Comparison of ENCODE assay signal across 1 cellular context in the genomic region with DNA sequence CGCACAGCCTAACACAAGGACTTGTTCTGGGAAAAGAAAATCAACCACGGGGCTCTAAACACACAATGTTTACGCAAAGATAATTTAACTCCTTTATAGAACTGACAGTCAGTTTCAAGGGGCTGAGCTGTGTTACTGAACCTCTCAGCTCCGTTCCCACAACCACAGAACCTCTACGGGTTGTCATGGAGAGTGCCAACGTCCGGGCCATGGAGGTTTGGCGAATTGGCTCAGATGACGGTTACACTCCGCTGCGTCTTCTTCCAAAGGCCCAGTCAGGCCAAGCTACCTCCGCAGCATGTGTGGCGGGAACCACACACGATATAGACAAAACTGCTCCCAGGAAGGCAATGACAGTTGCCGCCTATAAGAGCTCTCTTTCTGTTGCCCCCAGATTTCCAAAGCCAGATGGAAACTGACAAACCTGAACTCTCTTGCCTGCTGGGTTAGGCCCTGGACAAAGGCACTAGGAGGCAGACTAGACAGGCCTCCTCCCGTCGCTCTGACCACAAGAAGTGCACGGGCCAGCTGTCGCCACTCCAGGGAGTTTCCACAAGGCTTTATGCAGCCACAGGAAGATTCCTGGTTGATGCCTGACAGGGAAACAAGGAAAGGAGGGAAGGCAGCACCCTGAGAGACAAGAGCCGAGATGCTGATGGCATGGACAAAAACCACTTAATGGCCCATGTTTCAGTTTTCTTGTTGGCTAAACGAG.
TF ChIP-seq lines count a peak whose summit lies in the region.

No MANE protein-coding gene starts in this region.

TF ChIP-seq in SK-N-SH, 30 proteins besides CTCF, POLR2A, EP300 and RAD21:
- TF ChIP-seq, protein P1, sequence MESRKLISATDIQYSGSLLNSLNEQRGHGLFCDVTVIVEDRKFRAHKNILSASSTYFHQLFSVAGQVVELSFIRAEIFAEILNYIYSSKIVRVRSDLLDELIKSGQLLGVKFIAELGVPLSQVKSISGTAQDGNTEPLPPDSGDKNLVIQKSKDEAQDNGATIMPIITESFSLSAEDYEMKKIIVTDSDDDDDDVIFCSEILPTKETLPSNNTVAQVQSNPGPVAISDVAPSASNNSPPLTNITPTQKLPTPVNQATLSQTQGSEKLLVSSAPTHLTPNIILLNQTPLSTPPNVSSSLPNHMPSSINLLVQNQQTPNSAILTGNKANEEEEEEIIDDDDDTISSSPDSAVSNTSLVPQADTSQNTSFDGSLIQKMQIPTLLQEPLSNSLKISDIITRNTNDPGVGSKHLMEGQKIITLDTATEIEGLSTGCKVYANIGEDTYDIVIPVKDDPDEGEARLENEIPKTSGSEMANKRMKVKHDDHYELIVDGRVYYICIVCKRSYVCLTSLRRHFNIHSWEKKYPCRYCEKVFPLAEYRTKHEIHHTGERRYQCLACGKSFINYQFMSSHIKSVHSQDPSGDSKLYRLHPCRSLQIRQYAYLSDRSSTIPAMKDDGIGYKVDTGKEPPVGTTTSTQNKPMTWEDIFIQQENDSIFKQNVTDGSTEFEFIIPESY (IDR thresholded peaks at IDR 0.05; ENCODE audit: borderline replicate concordance, low read depth), result no peak
- TF ChIP-seq SMC3 (IDR thresholded peaks at IDR 0.05; ENCODE audit: low read depth, low read length) (no peak), USF2 (IDR thresholded peaks at IDR 0.05; ENCODE audit: borderline replicate concordance, low read depth, low read length) (no peak), PBX3 (IDR thresholded peaks at IDR 0.05) (no peak), RCOR1 (IDR thresholded peaks at IDR 0.05; ENCODE audit: low read length) (no peak), TCF12 (IDR thresholded peaks at IDR 0.05) (no peak), RFX5 (IDR thresholded peaks at IDR 0.05; ENCODE audit: low read length) (no peak), TEAD4 (IDR thresholded peaks at IDR 0.05; ENCODE audit: borderline replicate concordance, insufficient read depth) (no peak), CHD2 (IDR thresholded peaks at IDR 0.05; ENCODE audit: low read length, partially characterized antibody) (no peak), JUND (IDR thresholded peaks at IDR 0.05) (no peak), MXI1 (IDR thresholded peaks at IDR 0.05; ENCODE audit: low read depth, low read length) (no peak), FOXJ3 (CRISPR knock-in tag; IDR thresholded peaks at IDR 0.05) (no peak), NRF1 (IDR thresholded peaks at IDR 0.05; ENCODE audit: low read depth, low read length) (no peak), GATA2 (CRISPR knock-in tag; IDR thresholded peaks at IDR 0.05) (no peak)
